In genomic region chr5:176732306-176732705, GRCh38 we compare ENCODE assay signal across 14 cellular contexts.
"Had no signal": no experiment of that assay in that cellular context is flagged by ENCODE, and none has a peak within 500 bp of the region (broad histone marks: within the 10 kb centered on the region; RNA-seq: fewer than 3 reads in every experiment).

No MANE protein-coding gene starts in this region.

- H3K27me3 ChIP-seq: right atrium auricular region had no signal

- H3K27ac ChIP-seq: heart left ventricle, right atrium auricular region, SK-N-MC, thoracic aorta had no signal

- H3K4me3 Mint-ChIP-seq: activated T-helper 17 cell treated with anti-CD3 and anti-CD28 coated beads, Interleukin-2, amount 50 U/mL, for 72 hours; naive B cell; stimulated activated naive CD8-positive, alpha-beta T cell treated with anti-CD3 and anti-CD28 coated beads, Interleukin-15, amount 100 ng/mL, for 72 hours had no signal

- H3K9me3 Mint-ChIP-seq: activated naive CD4-positive, alpha-beta T cell treated with anti-CD3 and anti-CD28 coated beads, Interleukin-2, amount 50 U/mL, for 72 hours; activated T-helper 17 cell treated with anti-CD3 and anti-CD28 coated beads, Interleukin-2, amount 50 U/mL, for 72 hours; stimulated activated naive CD8-positive, alpha-beta T cell treated with anti-CD3 and anti-CD28 coated beads, Interleukin-15, amount 100 ng/mL, for 72 hours had no signal

- H3K27ac Mint-ChIP-seq: activated naive CD4-positive, alpha-beta T cell treated with anti-CD3 and anti-CD28 coated beads, Interleukin-2, amount 50 U/mL, for 72 hours; activated T-helper 17 cell treated with anti-CD3 and anti-CD28 coated beads, Interleukin-2, amount 50 U/mL, for 72 hours; progenitor cell of endocrine pancreas had no signal

- H3K9me3 ChIP-seq: thoracic aorta had no signal

- H3K4me1 Mint-ChIP-seq: activated T-helper 17 cell treated with anti-CD3 and anti-CD28 coated beads, Interleukin-2, amount 50 U/mL, for 72 hours; stimulated activated naive CD8-positive, alpha-beta T cell treated with anti-CD3 and anti-CD28 coated beads, Interleukin-15, amount 100 ng/mL, for 72 hours had no signal

- DNase-seq: central memory CD4-positive, alpha-beta T cell; effector memory CD4-positive, alpha-beta T cell; naive B cell; nucleus accumbens; stimulated activated naive CD8-positive, alpha-beta T cell treated with anti-CD3 and anti-CD28 coated beads, Interleukin-15, amount 100 ng/mL, for 72 hours had no signal

- H3K36me3 Mint-ChIP-seq: activated naive CD4-positive, alpha-beta T cell treated with anti-CD3 and anti-CD28 coated beads, Interleukin-2, amount 50 U/mL, for 72 hours had no signal

- ATAC-seq: activated naive CD4-positive, alpha-beta T cell treated with anti-CD3 and anti-CD28 coated beads, Interleukin-2, amount 50 U/mL, for 72 hours; heart left ventricle; left lobe of liver; stimulated activated naive CD8-positive, alpha-beta T cell treated with anti-CD3 and anti-CD28 coated beads, Interleukin-15, amount 100 ng/mL, for 72 hours had no signal

- H3K4me3 ChIP-seq: heart left ventricle, right atrium auricular region, SK-N-MC, smooth muscle cell, thoracic aorta had no signal

- H3K36me3 ChIP-seq: heart left ventricle, right atrium auricular region, thoracic aorta had no signal

- H3K4me1 ChIP-seq: heart left ventricle, right atrium auricular region had no signal
